ENCODE assay signal across 8 cellular contexts in the genomic region with DNA sequence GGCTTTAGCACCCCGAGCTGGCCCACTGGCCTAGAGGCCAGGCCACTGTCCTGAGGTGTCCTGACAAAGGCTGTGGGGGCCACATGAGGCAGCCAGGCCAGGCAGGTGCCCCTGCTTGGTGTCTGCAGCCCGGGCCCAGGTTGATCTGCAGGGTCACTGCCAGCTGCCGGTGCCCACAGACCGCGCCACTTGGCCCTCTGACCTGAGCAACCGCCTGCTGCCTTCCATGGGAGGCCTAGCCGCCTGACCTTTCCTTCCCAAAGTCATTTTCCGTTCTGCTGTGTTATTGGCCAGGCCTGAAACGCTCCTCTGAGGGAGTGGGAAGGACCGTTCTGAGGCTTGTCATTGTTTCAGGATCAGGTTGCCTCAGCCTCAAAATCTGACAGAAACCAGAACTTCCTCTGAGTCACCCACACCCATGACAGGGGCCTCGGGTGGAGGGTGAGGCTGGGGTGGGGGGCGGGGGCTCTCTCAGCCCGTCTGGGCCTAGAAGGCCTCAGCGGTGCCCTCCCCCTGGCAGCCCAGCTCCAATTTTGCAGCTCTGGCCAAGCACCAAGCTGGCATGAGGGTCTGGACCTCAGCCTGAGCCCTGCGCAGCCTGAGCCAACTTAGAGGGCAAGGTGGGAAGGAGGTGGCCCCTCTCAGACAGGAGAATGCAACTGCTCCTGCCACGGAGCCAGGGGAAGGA.
DNase-seq lines count a peak whose midpoint lies in the region; ATAC-seq and TF ChIP-seq lines count a peak whose summit lies in the region.

No MANE protein-coding gene starts in this region.

- peaks cover 23% of the 10 kb centered on the region for H3K79me1 ChIP-seq in trophoblast cell (ENCODE audit: low read length)

- H3K23ac ChIP-seq in trophoblast cell (ENCODE audit: low read length), result no peak overlapping the region

- H2BK5ac ChIP-seq in trophoblast cell (ENCODE audit: low read depth, low read length, poor library complexity), result peak overlapping the region; percentile 95

- H3K9me3 ChIP-seq in esophagus squamous epithelium (no peaks in the 10 kb centered on the region), trophoblast cell (ENCODE audit: insufficient read depth, low read depth, low read length) (peaks cover 3% of the 10 kb centered on the region), upper lobe of left lung (no peaks in the 10 kb centered on the region)

- peaks cover 6% of the 10 kb centered on the region for H3K79me2 ChIP-seq in trophoblast cell (ENCODE audit: control insufficient read depth, insufficient read depth, low read length, poor library complexity)

- intact Hi-C loops in esophagus squamous epithelium (cut with DNase I), result no loop called here

- TF ChIP-seq POLR2A in esophagus squamous epithelium (IDR thresholded peaks at IDR 0.05) (peak in 1 of 4 donors; percentile 25), upper lobe of left lung (IDR thresholded peaks at IDR 0.05) (peak in 1 of 4 donors; percentile 47)

- no peak for TF ChIP-seq CTCF in esophagus squamous epithelium (IDR thresholded peaks at IDR 0.05)
- TF ChIP-seq CTCF in upper lobe of left lung (IDR thresholded peaks at IDR 0.05), result no peak

- peak in 2 of 4 donors; percentile 41 to 43 for TF ChIP-seq EP300 in upper lobe of left lung (IDR thresholded peaks at IDR 0.05)

- peak overlapping the region; percentile 98 for H4K91ac ChIP-seq in trophoblast cell (ENCODE audit: low read depth, low read length)

- H3K4me1 ChIP-seq in esophagus squamous epithelium, result peaks cover 18 to 47% (median 32%) of the 10 kb centered on the region in 3 donors
- H3K4me1 ChIP-seq in trophoblast cell (ENCODE audit: control insufficient read depth in 1 of 2, insufficient read depth in 2 of 2, low read length in 2 of 2), result peaks cover 26 to 27% of the 10 kb centered on the region in 2 experiments
- peaks cover 26 to 33% (median 29%) of the 10 kb centered on the region in 4 donors for H3K4me1 ChIP-seq in upper lobe of left lung

- H3K9ac ChIP-seq in trophoblast cell (ENCODE audit: low read length), result no peak overlapping the region

- H2BK12ac ChIP-seq in trophoblast cell (ENCODE audit: low read length), result peak overlapping the region; percentile 99

- DNase-seq in NOMO-1 (lab: John Stamatoyannopoulos, UW; ENCODE audit: unreplicated experiment in 2 of 2) (peak; percentile 32 to 38), NOMO-1 treated with dmso at 0.1 percent for 144 hours (lab: John Stamatoyannopoulos, UW; ENCODE audit: unreplicated experiment) (no peak), HS-5 (ENCODE audit: low read depth) (peak; percentile 31), esophagus squamous epithelium (lab: John Stamatoyannopoulos, UW) (no peak), trophoblast cell (peak; percentile 1 to 35), upper lobe of left lung (peak in 1 of 2 donors; percentile 61), cerebellar nuclear complex (lab: John Stamatoyannopoulos, UW) (no peak)
- peak; percentile 25 for DNase-seq in activated CD8-positive, alpha-beta memory T cell treated with anti-CD3 and anti-CD28 coated beads, Interleukin-2, amount 50 U/mL, for 1 hour (ENCODE audit: extremely low read depth)

- H2AFZ ChIP-seq in trophoblast cell (ENCODE audit: insufficient read depth, low read length, poor library complexity), result peak overlapping the region; percentile 85

- H3K27ac ChIP-seq in esophagus squamous epithelium (peak overlapping the region; percentile 67 to 90 (median 78)), trophoblast cell (ENCODE audit: low read depth, low read length) (peak overlapping the region; percentile 83), upper lobe of left lung (peak overlapping the region; percentile 84 to 92 (median 91))

- 20 to 48% methylated on average over 1 to 5 of the region's 16 CpGs for WGBS in esophagus squamous epithelium, 2 donors
- no CpG with 5 or more reads among the region's 16 CpGs for WGBS in trophoblast cell (ENCODE audit: extremely low coverage, insufficient coverage, insufficient read length)
- 46 to 51% methylated on average over 9 to 16 of the region's 16 CpGs for WGBS in upper lobe of left lung, 2 donors

- peak overlapping the region; percentile 97 for H3K18ac ChIP-seq in trophoblast cell (ENCODE audit: low read length)

- no peaks in the 10 kb centered on the region for H3K36me3 ChIP-seq in esophagus squamous epithelium
- H3K36me3 ChIP-seq in trophoblast cell (ENCODE audit: control insufficient read depth in 1 of 2, insufficient read depth in 2 of 2, low read length in 2 of 2), result no peaks in the 10 kb centered on the region
- no peaks in the 10 kb centered on the region for H3K36me3 ChIP-seq in upper lobe of left lung

- no peak overlapping the region for H3K4me2 ChIP-seq in trophoblast cell (ENCODE audit: low read length)

- H2AK5ac ChIP-seq in trophoblast cell (ENCODE audit: low read length), result peak overlapping the region; percentile 89

- peak; percentile 76 to 86 for ATAC-seq in upper lobe of left lung (ENCODE audit: low FRiP score in 2 of 2)

- peak overlapping the region; percentile 97 for H2BK120ac ChIP-seq in trophoblast cell (ENCODE audit: insufficient read depth, low read length, poor library complexity)

- H4K8ac ChIP-seq in trophoblast cell (ENCODE audit: low read depth, low read length), result peak overlapping the region; percentile 90

- no peak overlapping the region for H3K4me3 ChIP-seq in esophagus squamous epithelium
- H3K4me3 ChIP-seq in trophoblast cell (ENCODE audit: low read depth, low read length), result no peak overlapping the region
- no peak overlapping the region for H3K4me3 ChIP-seq in upper lobe of left lung

- H3K27me3 ChIP-seq in esophagus squamous epithelium, result no peaks in the 10 kb centered on the region
- H3K27me3 ChIP-seq in trophoblast cell (ENCODE audit: insufficient read depth, low read length), result no peaks in the 10 kb centered on the region
- no peaks in the 10 kb centered on the region for H3K27me3 ChIP-seq in upper lobe of left lung

- peak overlapping the region; percentile 80 for H3K4ac ChIP-seq in trophoblast cell (ENCODE audit: low read depth, low read length)

- H3K14ac ChIP-seq in trophoblast cell (ENCODE audit: low read length), result peak overlapping the region; percentile 94

- H4K12ac ChIP-seq in trophoblast cell (ENCODE audit: low read depth, low read length), result peak overlapping the region; percentile 78

Comparison
In these comparisons a context has a peak if more than half of its experiments do, and no peak if none do; other contexts are left out.
1. DNase-seq: peak in NOMO-1 (2 of 2), HS-5 (single experiment), activated CD8-positive, alpha-beta memory T cell treated with anti-CD3 and anti-CD28 coated beads, Interleukin-2, amount 50 U/mL, for 1 hour (single experiment) and trophoblast cell (2 of 2); none in NOMO-1 treated with dmso at 0.1 percent for 144 hours (single experiment), esophagus squamous epithelium (single experiment) and cerebellar nuclear complex (0 of 2).
2. Peak in every context shown above with its lines, with median percentiles within 50 percentile points of each other: H3K27ac ChIP-seq.